17 cellular contexts compared by ENCODE assay signal in genomic region chr14:93091666-93092065, GRCh38. TPM values are rescaled to one million over a fixed set of nuclear protein-coding genes. Genes with fewer than 3 reads are reported as not detected.
DNase-seq lines count a peak whose midpoint lies in the region; TF ChIP-seq lines count a peak whose summit lies in the region.
"Had no signal": no experiment of that assay in that cellular context is flagged by ENCODE, and none has a peak within 500 bp of the region (broad histone marks: within the 10 kb centered on the region; RNA-seq: fewer than 3 reads in every experiment).

No MANE protein-coding gene starts in this region.

- no peak overlapping the region for H3K4me3 Mint-ChIP-seq in activated T-cell treated with anti-CD3 and anti-CD28 coated beads, Interleukin-2, amount 50 U/mL, for 24 hours
- H3K4me3 Mint-ChIP-seq in mesothelial cell of epicardium = no peak overlapping the region
- H3K4me3 Mint-ChIP-seq: activated B cell treated with CpG ODN at 0.5 μM for 24 hours, HFFc6 had no signal

- no peak overlapping the region for H3K4me3 ChIP-seq in dorsolateral prefrontal cortex
- H3K4me3 ChIP-seq in thyroid gland (replicated peaks in 1 of 3) = no peak overlapping the region
- H3K4me3 ChIP-seq: BLaER1, cardiac muscle cell, testis had no signal

- peak overlapping the region; percentile 19 to 89 (median 78) for H3K27ac ChIP-seq in dorsolateral prefrontal cortex
- H3K27ac ChIP-seq in thyroid gland = peak overlapping the region in 2 of 3 donors; percentile 46 to 83
- H3K27ac ChIP-seq: BLaER1, testis had no signal

- intact Hi-C loops in dorsolateral prefrontal cortex (cut with DNase I) (no loop called here), thyroid gland (cut with DNase I) (no loop called here)

- H3K4me1 Mint-ChIP-seq in activated T-cell treated with anti-CD3 and anti-CD28 coated beads, Interleukin-2, amount 50 U/mL, for 24 hours (ENCODE audit: low read depth) = peaks cover 51% of the 10 kb centered on the region
- H3K4me1 Mint-ChIP-seq in mesothelial cell of epicardium = peaks cover 32% of the 10 kb centered on the region

- peaks cover 25 to 68% of the 10 kb centered on the region in 2 donors for H3K4me1 ChIP-seq in thyroid gland

- TF ChIP-seq CTCF in dorsolateral prefrontal cortex (IDR thresholded peaks at IDR 0.05 in 54 of 56, conservative IDR thresholded peaks at IDR 0.05 in 2 of 56; ENCODE audit: low read depth in 1 of 56, partially characterized antibody in 56 of 56) = no peak
- no peak for TF ChIP-seq CTCF in mesothelial cell of epicardium (IDR thresholded peaks at IDR 0.05; ENCODE audit: unreplicated experiment)
- no peak for TF ChIP-seq CTCF in thyroid gland (IDR thresholded peaks at IDR 0.05)

- DNase-seq in activated T-cell treated with anti-CD3 and anti-CD28 coated beads, Interleukin-2, amount 50 U/mL, for 24 hours = no peak
- DNase-seq in activated T-cell treated with anti-CD3 and anti-CD28 coated beads, Interleukin-2, amount 50 U/mL, for 1 hour = no peak
- DNase-seq in dorsolateral prefrontal cortex (no peak), mesothelial cell of epicardium (ENCODE audit: low spot score in 2 of 2, unreplicated experiment in 2 of 2) (no peak), thyroid gland (peak; percentile 76 to 83), AG20443 (ENCODE audit: low spot score) (no peak), kidney tubule cell (ENCODE audit: low spot score) (no peak), NCI-H146 (lab: John Stamatoyannopoulos, UW) (no peak)
- DNase-seq: activated B cell treated with CpG ODN at 0.5 μM for 24 hours; activated CD8-positive, alpha-beta memory T cell treated with anti-CD3 and anti-CD28 coated beads for 24 hours; HFFc6; KG1; NCI-H1048; T-helper 2 cell had no signal

- 38 to 55% methylated on average over 5 to 6 of the region's 8 CpGs for WGBS in thyroid gland, 2 donors

- H3K27ac Mint-ChIP-seq in activated T-cell treated with anti-CD3 and anti-CD28 coated beads, Interleukin-2, amount 50 U/mL, for 24 hours = peak overlapping the region; percentile 13
- H3K27ac Mint-ChIP-seq in mesothelial cell of epicardium = peak overlapping the region; percentile 54
- H3K27ac Mint-ChIP-seq: activated B cell treated with CpG ODN at 0.5 μM for 24 hours had no signal

- no peaks in the 10 kb centered on the region for H3K27me3 ChIP-seq in dorsolateral prefrontal cortex
- no peaks in the 10 kb centered on the region for H3K27me3 ChIP-seq in thyroid gland
- H3K27me3 ChIP-seq: BLaER1, cardiac muscle cell, testis had no signal

- H3K9me3 Mint-ChIP-seq in activated T-cell treated with anti-CD3 and anti-CD28 coated beads, Interleukin-2, amount 50 U/mL, for 24 hours = no peaks in the 10 kb centered on the region
- no peaks in the 10 kb centered on the region for H3K9me3 Mint-ChIP-seq in mesothelial cell of epicardium
- H3K9me3 Mint-ChIP-seq: activated B cell treated with CpG ODN at 0.5 μM for 24 hours, HFFc6 had no signal

- no peak for TF ChIP-seq POLR2A in thyroid gland (IDR thresholded peaks at IDR 0.05)

- no peaks in the 10 kb centered on the region for H3K36me3 Mint-ChIP-seq in activated T-cell treated with anti-CD3 and anti-CD28 coated beads, Interleukin-2, amount 50 U/mL, for 24 hours (ENCODE audit: low read depth)
- H3K36me3 Mint-ChIP-seq in mesothelial cell of epicardium = no peaks in the 10 kb centered on the region

- no peaks in the 10 kb centered on the region for H3K27me3 Mint-ChIP-seq in activated T-cell treated with anti-CD3 and anti-CD28 coated beads, Interleukin-2, amount 50 U/mL, for 24 hours
- H3K27me3 Mint-ChIP-seq in mesothelial cell of epicardium (ENCODE audit: low read depth) = no peaks in the 10 kb centered on the region
- H3K27me3 Mint-ChIP-seq: activated B cell treated with CpG ODN at 0.5 μM for 24 hours had no signal

- H3K9me3 ChIP-seq in thyroid gland = no peaks in the 10 kb centered on the region
- H3K9me3 ChIP-seq: BLaER1, testis had no signal

- H3K36me3 ChIP-seq in thyroid gland = no peaks in the 10 kb centered on the region
- H3K36me3 ChIP-seq: BLaER1, cardiac muscle cell had no signal

RNA-seq across cellular contexts. Expression of gene ITPK1, which starts 24.1 kb away (rescaled TPM):
- total RNA-seq in dorsolateral prefrontal cortex = 100 to 1,000 TPM; 230 to 451 (median 314) TPM
- 23.2 to 30.5 TPM (median 27.5 TPM) in 3 replicates for total RNA-seq in mesothelial cell of epicardium
- 10 to 100 TPM; 43.9 to 56.1 (median 44.5) TPM for total RNA-seq in thyroid gland

Comparison
In these comparisons a context has a peak if more than half of its experiments do, and no peak if none do; other contexts are left out.
1. DNase-seq: peak in thyroid gland (2 of 2); none in activated T-cell treated with anti-CD3 and anti-CD28 coated beads, Interleukin-2, amount 50 U/mL, for 24 hours (single experiment), activated T-cell treated with anti-CD3 and anti-CD28 coated beads, Interleukin-2, amount 50 U/mL, for 1 hour (single experiment), dorsolateral prefrontal cortex (0 of 10), mesothelial cell of epicardium (0 of 2), AG20443 (single experiment), kidney tubule cell (single experiment) and NCI-H146 (single experiment).